8 cellular contexts compared by ENCODE assay signal in genomic region chr13:52454459-52454824, GRCh38. TPM values are rescaled to one million over a fixed set of nuclear protein-coding genes. Genes with fewer than 3 reads are reported as not detected.
DNase-seq lines count a peak whose midpoint lies in the region; ATAC-seq and TF ChIP-seq lines count a peak whose summit lies in the region.

No MANE protein-coding gene starts in this region.

- 13 to 20% (median 17%) methylated on average over 8 of the region's 8 CpGs for WGBS in heart left ventricle, 4 donors
- 13% methylated on average over 8 of the region's 8 CpGs for WGBS in prostate gland

- TF ChIP-seq POLR2A in heart left ventricle (IDR thresholded peaks at IDR 0.05) (no peak), prostate gland (IDR thresholded peaks at IDR 0.05) (peak; percentile 19)

- H2AFZ ChIP-seq in fibroblast of lung (ENCODE audit: low read length), result peak overlapping the region; percentile 91

- TF ChIP-seq CTCF in heart left ventricle (IDR thresholded peaks at IDR 0.05), result no peak
- TF ChIP-seq CTCF in VCaP (conservative IDR thresholded peaks at IDR 0.05), result no peak
- TF ChIP-seq CTCF in fibroblast of lung (conservative IDR thresholded peaks at IDR 0.05 in 1 of 2, IDR thresholded peaks at IDR 0.05 in 1 of 2; ENCODE audit: low read depth in 1 of 2, low read length in 2 of 2), result no peak
- no peak for TF ChIP-seq CTCF in prostate gland (IDR thresholded peaks at IDR 0.05)

- peaks cover 35% of the 10 kb centered on the region for H3K79me2 ChIP-seq in fibroblast of lung (ENCODE audit: control insufficient read depth, insufficient read depth, low read length)

- peak overlapping the region in 11 of 12 donors; percentile 65 to 90 (median 77) for H3K4me3 ChIP-seq in heart left ventricle
- H3K4me3 ChIP-seq in fibroblast of lung (replicated peaks in 1 of 4; ENCODE audit: control extremely low read depth in 1 of 4, insufficient read depth in 1 of 4, low read depth in 3 of 4, low read length in 4 of 4), result peak overlapping the region; percentile 62 to 93 (median 81)
- H3K4me3 ChIP-seq in prostate gland, result peak overlapping the region; percentile 74 to 88

- no peaks in the 10 kb centered on the region for H4K20me1 ChIP-seq in fibroblast of lung (ENCODE audit: control insufficient read depth, extremely low read depth, insufficient read depth, low read length)

- H3K4me2 ChIP-seq in fibroblast of lung (ENCODE audit: extremely low read depth, insufficient read depth, low read length), result peak overlapping the region; percentile 88

- H3K27me3 ChIP-seq in heart left ventricle (no peaks in the 10 kb centered on the region), fibroblast of lung (ENCODE audit: control insufficient read depth, insufficient read depth, low read length) (no peaks in the 10 kb centered on the region), prostate gland (replicated peaks; ENCODE audit: insufficient read depth) (no peaks in the 10 kb centered on the region)

- H3K36me3 ChIP-seq in heart left ventricle, result peaks cover 0 to 8% (median 0%) of the 10 kb centered on the region in 9 donors
- H3K36me3 ChIP-seq in fibroblast of lung (ENCODE audit: control insufficient read depth, insufficient read depth, low read length), result no peaks in the 10 kb centered on the region
- H3K36me3 ChIP-seq in prostate gland, result no peaks in the 10 kb centered on the region

- H3K9ac ChIP-seq in fibroblast of lung (ENCODE audit: insufficient read depth, low read length), result no peak overlapping the region

- DNase-seq in heart left ventricle, result no peak
- DNase-seq in cardiac septum (ENCODE audit: low spot score), result no peak
- DNase-seq in M059J (ENCODE audit: low read depth), result peak; percentile 46
- DNase-seq in fibroblast of lung (ENCODE audit: low read depth in 2 of 2), result peak; percentile 7 to 13
- DNase-seq in prostate gland (ENCODE audit: low spot score), result peak; percentile 73
- no peak for DNase-seq in GM03348 (ENCODE audit: low spot score)

- no peak for ATAC-seq in heart left ventricle
- peak; percentile 24 for ATAC-seq in GM21786 (IDR thresholded peaks at IDR 0.05; ENCODE audit: unreplicated experiment)

- H3K4me1 ChIP-seq in heart left ventricle (peaks cover 0 to 32% (median 10%) of the 10 kb centered on the region in 12 donors), fibroblast of lung (ENCODE audit: control insufficient read depth, extremely low read depth, insufficient read depth, low read length) (peaks cover 8% of the 10 kb centered on the region), prostate gland (replicated peaks) (peaks cover 2% of the 10 kb centered on the region)

- intact Hi-C loops in heart left ventricle (cut with DNase I), result loop anchor here in 9 of 10 donors (5.0 to 10.0 kb wide), 12 partner anchors 47 to 452 kb away; partner anchors contain the start of genes SUGT1 (in 4 of the 9), NEK3 (in 2 of the 9), ALG11 (in 1 of the 9) and ATP7B (in 1 of the 9)
- intact Hi-C loops in cardiac septum (cut with DNase I), result loop anchor here (10.0 kb wide), 1 partner anchor 260 kb away; no protein-coding TSS in a partner anchor
- intact Hi-C loops in prostate gland (cut with DNase I), result loop anchor here (5.0 to 10.0 kb wide), 4 partner anchors 107 to 1000 kb away; partner anchors contain the start of genes ALG11, ATP7B, INTS6 and WDFY2

- H3K9me3 ChIP-seq in heart left ventricle (no peaks in the 10 kb centered on the region), fibroblast of lung (ENCODE audit: control insufficient read depth, insufficient read depth, low read depth, low read length) (no peaks in the 10 kb centered on the region), prostate gland (no peaks in the 10 kb centered on the region)

- H3K27ac ChIP-seq in heart left ventricle (peak overlapping the region in 7 of 12 donors; percentile 78 to 94 (median 89)), VCaP (peak overlapping the region; percentile 83), fibroblast of lung (ENCODE audit: insufficient read depth, low read length) (peak overlapping the region; percentile 77), prostate gland (peak overlapping the region; percentile 74 to 93)

RNA-seq across cellular contexts. Expression of gene CKAP2, which starts 0.8 kb away (rescaled TPM):
- total RNA-seq in heart left ventricle (10 to 100 TPM in 4 of 9 donors, 1 to 10 TPM in 5; 5.0 to 16.1 (median 9.3) TPM), cardiac septum (7.4 TPM), fibroblast of lung (9.5 and 24.8 TPM in 2 replicates), prostate gland (10 to 100 TPM; 11.3 to 22.2 TPM)
- polyA plus RNA-seq in heart left ventricle (1 to 10 TPM; 1.4 to 3.9 TPM), fibroblast of lung (10.5 and 28.2 TPM in 2 replicates)
- 52.2 and 72.0 TPM in 2 replicates for total RNA-seq in M059J (2014; rRNA removed; shearing (Covaris generic))
- polyA plus RNA-seq in fibroblast of lung (2012), result 12.8 and 34.0 TPM in 2 replicates
- 2.3 and 2.4 TPM in 2 replicates for polyA minus RNA-seq in fibroblast of lung (ENCODE audit: low replicate concordance)

RNA-seq across cellular contexts. Expression of gene VPS36, which starts 4.0 kb away (rescaled TPM):
- 10 to 100 TPM; 27.8 to 38.5 (median 32.8) TPM for total RNA-seq in heart left ventricle
- 10 to 100 TPM; 15.0 to 24.7 TPM for polyA plus RNA-seq in heart left ventricle
- total RNA-seq in cardiac septum, result 30.2 TPM
- 11.8 and 21.3 TPM in 2 replicates for total RNA-seq in M059J (2014; rRNA removed; shearing (Covaris generic))
- 22.6 and 28.2 TPM in 2 replicates for total RNA-seq in fibroblast of lung
- 15.8 and 16.2 TPM in 2 replicates for polyA plus RNA-seq in fibroblast of lung
- 12.9 and 13.9 TPM in 2 replicates for polyA plus RNA-seq in fibroblast of lung (2012)
- 3.9 and 7.8 TPM in 2 replicates for polyA minus RNA-seq in fibroblast of lung (ENCODE audit: low replicate concordance)
- 10 to 100 TPM; 43.9 to 46.6 TPM for total RNA-seq in prostate gland

RNA-seq across cellular contexts. Expression of gene THSD1, which starts 48.5 kb away (rescaled TPM):
- total RNA-seq in heart left ventricle, result 10 to 100 TPM in 2 of 9 donors, 1 to 10 TPM in 7; 5.4 to 10.1 (median 6.4) TPM
- 1 to 10 TPM; 2.7 to 6.5 TPM for polyA plus RNA-seq in heart left ventricle
- 6.8 TPM for total RNA-seq in cardiac septum
- 2.8 and 3.4 TPM in 2 replicates for total RNA-seq in M059J (2014; rRNA removed; shearing (Covaris generic))
- 9.1 and 9.8 TPM in 2 replicates for total RNA-seq in fibroblast of lung
- 5.2 and 10.2 TPM in 2 replicates for polyA plus RNA-seq in fibroblast of lung
- 3.7 and 7.8 TPM in 2 replicates for polyA plus RNA-seq in fibroblast of lung (2012)
- 4.4 and 14.9 TPM in 2 replicates for polyA minus RNA-seq in fibroblast of lung (ENCODE audit: low replicate concordance)
- 1 to 10 TPM; 5.5 to 8.0 TPM for total RNA-seq in prostate gland

Comparison
In these comparisons a context has a peak if more than half of its experiments do, and no peak if none do; other contexts are left out.
1. DNase-seq: peak in M059J (single experiment), fibroblast of lung (2 of 2) and prostate gland (single experiment); none in heart left ventricle (0 of 5), cardiac septum (single experiment) and GM03348 (single experiment).
2. Peak in every context shown above with its lines, with median percentiles within 50 percentile points of each other: H3K27ac ChIP-seq and H3K4me3 ChIP-seq.